ENCODE assay signal across 10 cellular contexts in the genomic region with DNA sequence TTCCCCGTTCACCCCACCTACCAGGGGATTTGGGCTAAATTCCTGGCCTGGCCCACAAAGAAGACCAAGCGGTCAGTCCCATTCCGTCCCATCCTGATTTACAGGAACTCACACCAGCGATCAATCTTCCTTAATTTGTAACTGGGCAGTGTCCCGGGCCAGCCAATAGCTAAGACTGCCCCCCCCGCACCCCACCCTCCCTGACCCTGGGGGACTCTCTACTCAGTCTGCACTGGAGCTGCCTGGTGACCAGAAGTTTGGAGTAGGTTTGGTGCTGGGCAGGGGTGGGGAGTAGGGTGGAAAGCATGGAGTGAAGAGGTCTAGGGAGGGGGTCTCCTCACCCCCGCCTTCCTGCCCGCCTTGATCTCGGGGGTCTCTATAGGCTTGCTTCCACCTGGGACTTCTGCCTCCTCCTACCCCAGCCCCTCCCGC. TPM values are rescaled to one million over a fixed set of nuclear protein-coding genes. Genes with fewer than 3 reads are reported as not detected.
A peak's percentile ranks its signal among the peaks of the same experiment; 100 is the strongest.
DNase-seq lines count a peak whose midpoint lies in the region; ATAC-seq, FAIRE-seq and TF ChIP-seq lines count a peak whose summit lies in the region.
"Had no signal": no experiment of that assay in that cellular context is flagged by ENCODE, and none has a peak within 500 bp of the region (broad histone marks: within the 10 kb centered on the region; RNA-seq: fewer than 3 reads in every experiment).

A gene (plus strand): TSS at position 225 of the 432 bp plus-strand sequence. CDS start 586 bp downstream, outside the sequence.

- WGBS in heart right ventricle, 2 donors: 19 to 22% methylated on average over 10 of the region's 10 CpGs
- 25 to 32% methylated on average over 10 of the region's 10 CpGs for WGBS in pancreas, 2 donors

- no peaks in the 10 kb centered on the region for H3K9me3 ChIP-seq in heart right ventricle
- no peaks in the 10 kb centered on the region for H3K9me3 ChIP-seq in pancreas
- no peaks in the 10 kb centered on the region for H3K9me3 ChIP-seq in BE2C

- TF ChIP-seq CTCF in heart right ventricle (IDR thresholded peaks at IDR 0.05) (no peak), pancreas (IDR thresholded peaks at IDR 0.05) (no peak), BE2C (IDR thresholded peaks at IDR 0.05; ENCODE audit: low read depth, low read length) (no peak)

- H3K27me3 ChIP-seq in heart right ventricle (peaks cover 0 to 11% (median 0%) of the 10 kb centered on the region in 7 donors), pancreas (no peaks in the 10 kb centered on the region), BE2C (no peaks in the 10 kb centered on the region)

- H3K4me1 ChIP-seq in heart right ventricle (peaks cover 0 to 31% (median 10%) of the 10 kb centered on the region in 9 donors), pancreas (no peaks in the 10 kb centered on the region), BE2C (no peaks in the 10 kb centered on the region)

- FAIRE-seq in pancreas (lab: Jason Lieb, UNC) (no peak), GM19239 (lab: Jason Lieb, UNC) (no peak)

- DNase-seq in AG08396 (ENCODE audit: low spot score): peak; percentile 46
- DNase-seq in heart right ventricle: peak; percentile 73 to 76
- DNase-seq in pancreas: peak; percentile 44 to 63 (median 59)
- no peak for DNase-seq in BE2C
- no peak for DNase-seq in GM19239 (ENCODE audit: insufficient read length, low spot score)
- DNase-seq: activated T-cell treated with anti-CD3 and anti-CD28 coated beads, Interleukin-2, amount 50 U/mL, for 1 hour had no signal

- peak; percentile 73 to 90 (median 83) for ATAC-seq in heart right ventricle
- ATAC-seq in pancreas: peak; percentile 73 to 83 (median 80)
- no peak for ATAC-seq in GM18517 (IDR thresholded peaks at IDR 0.05; ENCODE audit: unreplicated experiment)
- ATAC-seq in HG03460 (IDR thresholded peaks at IDR 0.05; ENCODE audit: unreplicated experiment): no peak

- H3K27ac ChIP-seq in angular gyrus (ENCODE audit: low read depth, low read length): peak within 1 kb of the TSS; percentile 72
- peak within 1 kb of the TSS; percentile 57 to 95 (median 89) for H3K27ac ChIP-seq in heart right ventricle
- H3K27ac ChIP-seq in pancreas: peak within 1 kb of the TSS; percentile 42 to 85 (median 61)

- intact Hi-C loops in heart right ventricle (cut with DNase I): loop anchor here in 2 of 10 donors (2.0 to 5.0 kb wide), 2 partner anchors 29 to 35 kb away; no protein-coding TSS in a partner anchor
- intact Hi-C loops in pancreas (cut with DNase I): no loop called here

- H3K36me3 ChIP-seq in heart right ventricle (peaks cover 0 to 23% (median 0%) of the 10 kb centered on the region in 9 donors), pancreas (no peaks in the 10 kb centered on the region), BE2C (no peaks in the 10 kb centered on the region)

- peak within 1 kb of the TSS; percentile 6 to 65 (median 58) for H3K4me3 ChIP-seq in heart right ventricle
- H3K4me3 ChIP-seq in pancreas: peak within 1 kb of the TSS; percentile 15 to 52 (median 40)
- no peak within 1 kb of the TSS for H3K4me3 ChIP-seq in BE2C (ENCODE audit: low read depth, low read length)

RNA-seq across cellular contexts. Expression of the gene that starts here (rescaled TPM):
- total RNA-seq in heart right ventricle: 100 to 1,000 TPM in 4 of 10 donors, 10 to 100 TPM in 6; 39.8 to 197 (median 71.6) TPM
- polyA plus RNA-seq in heart right ventricle: 100 to 1,000 TPM; 167 to 184 TPM
- total RNA-seq in pancreas: 100 to 1,000 TPM; 135 to 399 (median 170) TPM
- polyA plus RNA-seq in pancreas: 100 to 1,000 TPM; 292 to 360 TPM
- polyA plus RNA-seq in BE2C (2012; ENCODE audit: insufficient read depth, insufficient read length, low read depth): not detected
- total RNA-seq: NCI-H460 had no signal

Comparison
In these comparisons a context has a peak if more than half of its experiments do, and no peak if none do; other contexts are left out.
1. DNase-seq: peak in AG08396 (single experiment), heart right ventricle (2 of 2) and pancreas (6 of 6); none in BE2C (single experiment) and GM19239 (single experiment).
2. ATAC-seq: peak in heart right ventricle (8 of 8) and pancreas (4 of 4); none in GM18517 (single experiment) and HG03460 (single experiment).
3. Peak in every context shown above with its lines, with median percentiles within 50 percentile points of each other: H3K27ac ChIP-seq.